Comparison of ENCODE assay signal across 14 cellular contexts in the genomic region with DNA sequence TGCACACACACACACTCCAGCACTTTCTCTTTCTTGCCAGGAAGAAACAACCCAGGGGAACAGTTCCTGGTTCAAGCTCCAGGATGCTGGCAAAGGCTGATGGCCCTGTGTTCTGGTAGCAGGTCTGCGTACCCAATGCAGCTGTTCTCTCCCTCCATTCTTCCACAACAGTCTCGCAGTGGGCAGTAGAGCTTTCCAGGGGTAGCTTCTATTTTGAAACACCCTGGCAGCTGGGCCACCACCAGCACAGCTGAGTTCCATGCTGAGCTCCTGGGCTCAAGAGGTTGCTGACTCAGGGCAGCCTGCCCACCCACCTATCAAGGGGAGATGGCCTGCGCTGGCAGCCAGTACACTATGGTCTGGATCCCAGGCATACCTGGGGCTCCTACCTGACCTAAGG. TPM values are rescaled to one million over a fixed set of nuclear protein-coding genes. Genes with fewer than 3 reads are reported as not detected.
DNase-seq lines count a peak whose midpoint lies in the region; ATAC-seq and TF ChIP-seq lines count a peak whose summit lies in the region.
"Had no signal": no experiment of that assay in that cellular context is flagged by ENCODE, and none has a peak within 500 bp of the region (broad histone marks: within the 10 kb centered on the region; RNA-seq: fewer than 3 reads in every experiment).

No MANE protein-coding gene starts in this region.

- H3K9ac ChIP-seq in mammary epithelial cell (ENCODE audit: insufficient read depth, low read length): no peak overlapping the region
- no peak overlapping the region for H3K9ac ChIP-seq in skeletal muscle satellite cell (ENCODE audit: low read depth, low read length)
- H3K9ac ChIP-seq: neural progenitor cell had no signal

- intact Hi-C loops in breast epithelium (cut with DNase I; ENCODE audit: low total_unique reads) (no loop called here), mammary epithelial cell (cut with micrococcal nuclease) (no loop called here), heart right ventricle (cut with DNase I) (no loop called here), thyroid gland (cut with DNase I) (no loop called here), lower lobe of right lung (cut with DNase I) (no loop called here)

- ATAC-seq in heart right ventricle: peak in 5 of 8 donors; percentile 3 to 18 (median 10)
- no peak for ATAC-seq in lower lobe of right lung

- no TSS peak for BruUV-seq in mammary epithelial cell (replicated peaks; lab: Mats Ljungman, UMichigan)

- TF ChIP-seq POLR2A in breast epithelium (IDR thresholded peaks at IDR 0.05): no peak
- no peak for TF ChIP-seq POLR2A in thyroid gland (IDR thresholded peaks at IDR 0.05)

- in situ Hi-C loops in mammary epithelial cell (cut with MboI; ENCODE audit: low sequenced_read_pairs in 2 of 2): no loop called here

- H3K9me3 ChIP-seq in breast epithelium (no peaks in the 10 kb centered on the region), mammary epithelial cell (replicated peaks; ENCODE audit: insufficient read depth, low read length) (no peaks in the 10 kb centered on the region), SJCRH30 (replicated peaks) (no peaks in the 10 kb centered on the region), heart right ventricle (no peaks in the 10 kb centered on the region), skeletal muscle satellite cell (replicated peaks; ENCODE audit: low read length) (no peaks in the 10 kb centered on the region), thyroid gland (no peaks in the 10 kb centered on the region), lower lobe of right lung (no peaks in the 10 kb centered on the region)
- H3K9me3 ChIP-seq: tibial artery had no signal

- no peak overlapping the region for H2AFZ ChIP-seq in mammary epithelial cell (ENCODE audit: low read depth, low read length)
- H2AFZ ChIP-seq: neural progenitor cell had no signal

- DNase-seq in breast epithelium (ENCODE audit: low spot score in 2 of 2): no peak
- no peak for DNase-seq in mammary epithelial cell
- peak; percentile 81 to 86 for DNase-seq in SJCRH30
- peak in 1 of 2 donors; percentile 51 for DNase-seq in heart right ventricle
- DNase-seq in thyroid gland: no peak
- no peak for DNase-seq in stimulated activated naive CD4-positive, alpha-beta T cell (lab: John Stamatoyannopoulos, UW)
- DNase-seq in lower lobe of right lung: no peak
- DNase-seq: activated CD4-positive, alpha-beta memory T cell treated with anti-CD3 and anti-CD28 coated beads for 36 hours; kidney glomerular epithelial cell; NCI-H82; T-helper 9 cell; tibial artery had no signal

- peaks cover 44% of the 10 kb centered on the region for H4K20me1 ChIP-seq in mammary epithelial cell (ENCODE audit: insufficient read depth, low read length)

- CTCF ChIA-PET in mammary epithelial cell (lab: Charles Lee; ENCODE audit: low non-redundant PET): no interaction called here

- no peaks in the 10 kb centered on the region for H3K27me3 ChIP-seq in breast epithelium
- H3K27me3 ChIP-seq in mammary epithelial cell (ENCODE audit: insufficient read depth, low read length): no peaks in the 10 kb centered on the region
- no peaks in the 10 kb centered on the region for H3K27me3 ChIP-seq in SJCRH30
- H3K27me3 ChIP-seq in heart right ventricle: no peaks in the 10 kb centered on the region
- no peaks in the 10 kb centered on the region for H3K27me3 ChIP-seq in skeletal muscle satellite cell (ENCODE audit: control insufficient read depth, insufficient read depth, low read length)
- H3K27me3 ChIP-seq in thyroid gland: no peaks in the 10 kb centered on the region
- no peaks in the 10 kb centered on the region for H3K27me3 ChIP-seq in lower lobe of right lung (ENCODE audit: low read depth)
- H3K27me3 ChIP-seq: neural progenitor cell, tibial artery had no signal

- H3K4me2 ChIP-seq in mammary epithelial cell (ENCODE audit: insufficient read depth, low read depth, low read length): no peak overlapping the region
- peak overlapping the region; percentile 38 for H3K4me2 ChIP-seq in skeletal muscle satellite cell (ENCODE audit: low read length)
- H3K4me2 ChIP-seq: neural progenitor cell had no signal

- H3K4me3 ChIP-seq in breast epithelium (no peak overlapping the region), mammary epithelial cell (replicated peaks in 1 of 3; ENCODE audit: insufficient read depth in 1 of 3, low read depth in 2 of 3, low read length in 3 of 3) (no peak overlapping the region), SJCRH30 (no peak overlapping the region), heart right ventricle (peak overlapping the region in 1 of 10 donors; percentile 15), skeletal muscle satellite cell (ENCODE audit: low read length) (no peak overlapping the region), thyroid gland (replicated peaks in 1 of 3) (no peak overlapping the region), lower lobe of right lung (no peak overlapping the region)
- H3K4me3 ChIP-seq: neural progenitor cell, tibial artery had no signal

- dilution Hi-C loops in mammary epithelial cell (cut with HindIII; ENCODE audit: low sequenced_read_pairs): no loop called here

- H3K36me3 ChIP-seq in breast epithelium (no peaks in the 10 kb centered on the region), mammary epithelial cell (ENCODE audit: insufficient read depth, low read length) (peaks cover 14% of the 10 kb centered on the region), SJCRH30 (peaks cover 5% of the 10 kb centered on the region), heart right ventricle (peaks cover 0 to 26% (median 0%) of the 10 kb centered on the region in 9 donors), skeletal muscle satellite cell (ENCODE audit: insufficient read depth, low read length) (peaks cover 14% of the 10 kb centered on the region), thyroid gland (no peaks in the 10 kb centered on the region), lower lobe of right lung (peaks cover 8% of the 10 kb centered on the region)
- H3K36me3 ChIP-seq: neural progenitor cell, tibial artery had no signal

- 82% methylated on average over 3 of the region's 3 CpGs for WGBS in mammary epithelial cell (ENCODE audit: low coverage, missing lambda C conversion rate)
- 54 to 61% methylated on average over 3 of the region's 3 CpGs for WGBS in heart right ventricle, 2 donors
- 91 to 95% methylated on average over 3 of the region's 3 CpGs for WGBS in thyroid gland, 2 donors

- H3K79me2 ChIP-seq in mammary epithelial cell (ENCODE audit: insufficient read depth, low read length): peaks cover 94% of the 10 kb centered on the region

- H3K27ac ChIP-seq in breast epithelium (peak overlapping the region; percentile 8 to 54), mammary epithelial cell (ENCODE audit: insufficient read depth, low read depth, low read length) (no peak overlapping the region), SJCRH30 (peak overlapping the region; percentile 34), heart right ventricle (peak overlapping the region in 8 of 10 donors; percentile 22 to 99 (median 72)), thyroid gland (no peak overlapping the region), lower lobe of right lung (no peak overlapping the region)
- H3K27ac ChIP-seq: neural progenitor cell, tibial artery had no signal

- TF ChIP-seq CTCF in breast epithelium (IDR thresholded peaks at IDR 0.05) (no peak), mammary epithelial cell (conservative IDR thresholded peaks at IDR 0.05 in 1 of 2, IDR thresholded peaks at IDR 0.05 in 1 of 2; ENCODE audit: extremely low read depth in 1 of 2, insufficient read depth in 1 of 2, low read depth in 1 of 2, low read length in 2 of 2) (no peak), heart right ventricle (IDR thresholded peaks at IDR 0.05) (no peak), thyroid gland (IDR thresholded peaks at IDR 0.05) (no peak), lower lobe of right lung (IDR thresholded peaks at IDR 0.05) (no peak)

- H3K4me1 ChIP-seq in breast epithelium: peaks cover 15 to 25% of the 10 kb centered on the region in 2 donors
- peaks cover 21% of the 10 kb centered on the region for H3K4me1 ChIP-seq in mammary epithelial cell (ENCODE audit: insufficient read depth, low read length)
- H3K4me1 ChIP-seq in SJCRH30: peaks cover 41% of the 10 kb centered on the region
- H3K4me1 ChIP-seq in heart right ventricle: peaks cover 32 to 88% (median 78%) of the 10 kb centered on the region in 9 donors
- peaks cover 51% of the 10 kb centered on the region for H3K4me1 ChIP-seq in skeletal muscle satellite cell (ENCODE audit: control insufficient read depth, insufficient read depth, low read length)
- peaks cover 34 to 47% of the 10 kb centered on the region in 2 donors for H3K4me1 ChIP-seq in thyroid gland
- H3K4me1 ChIP-seq in lower lobe of right lung: peaks cover 72% of the 10 kb centered on the region

RNA-seq across cellular contexts. Expression of gene VDAC1, which starts 4.7 kb away (rescaled TPM):
- total RNA-seq in breast epithelium (100 to 1,000 TPM; 113 to 141 (median 118) TPM), mammary epithelial cell (100 to 1,000 TPM; 273 to 375 TPM), heart right ventricle (100 to 1,000 TPM; 440 to 609 (median 535) TPM), thyroid gland (100 to 1,000 TPM; 122 to 166 (median 136) TPM), lower lobe of right lung (125 TPM)
- polyA plus RNA-seq in mammary epithelial cell (209 TPM), heart right ventricle (100 to 1,000 TPM; 229 to 359 TPM)
- polyA minus RNA-seq in mammary epithelial cell: 296 TPM
- total RNA-seq in SJCRH30 (2014; rRNA removed; shearing (Covaris generic)): 324 and 340 TPM in 2 replicates
- total RNA-seq in skeletal muscle satellite cell (2012; rRNA removed): 462 and 516 TPM in 2 replicates

RNA-seq across cellular contexts. Expression of gene C5orf15, which starts 31.7 kb away (rescaled TPM):
- total RNA-seq in breast epithelium (10 to 100 TPM; 40.6 to 68.9 (median 41.0) TPM), mammary epithelial cell (10 to 100 TPM; 30.0 to 71.3 TPM), heart right ventricle (10 to 100 TPM; 31.0 to 55.3 (median 34.2) TPM), thyroid gland (10 to 100 TPM; 53.7 to 76.3 (median 71.4) TPM), lower lobe of right lung (31.1 TPM)
- polyA plus RNA-seq in mammary epithelial cell (40.0 TPM), heart right ventricle (10 to 100 TPM; 22.2 to 28.7 TPM)
- 4.0 TPM for polyA minus RNA-seq in mammary epithelial cell
- total RNA-seq in SJCRH30 (2014; rRNA removed; shearing (Covaris generic)): 78.3 and 82.3 TPM in 2 replicates
- total RNA-seq in skeletal muscle satellite cell (2012; rRNA removed): 49.8 and 51.0 TPM in 2 replicates

Comparison
In these comparisons a context has a peak if more than half of its experiments do, and no peak if none do; other contexts are left out.
1. H3K27ac ChIP-seq: peak in breast epithelium (2 of 2), SJCRH30 (single experiment) and heart right ventricle (8 of 10); none in mammary epithelial cell (single experiment), thyroid gland (0 of 3) and lower lobe of right lung (single experiment).
2. DNase-seq: peak in SJCRH30 (2 of 2); none in breast epithelium (0 of 2), mammary epithelial cell (single experiment), thyroid gland (0 of 2), stimulated activated naive CD4-positive, alpha-beta T cell (0 of 6) and lower lobe of right lung (single experiment).
3. ATAC-seq: peak in heart right ventricle (5 of 8); none in lower lobe of right lung (0 of 2).